Comparison of ENCODE assay signal across 1 cellular context in the genomic region with DNA sequence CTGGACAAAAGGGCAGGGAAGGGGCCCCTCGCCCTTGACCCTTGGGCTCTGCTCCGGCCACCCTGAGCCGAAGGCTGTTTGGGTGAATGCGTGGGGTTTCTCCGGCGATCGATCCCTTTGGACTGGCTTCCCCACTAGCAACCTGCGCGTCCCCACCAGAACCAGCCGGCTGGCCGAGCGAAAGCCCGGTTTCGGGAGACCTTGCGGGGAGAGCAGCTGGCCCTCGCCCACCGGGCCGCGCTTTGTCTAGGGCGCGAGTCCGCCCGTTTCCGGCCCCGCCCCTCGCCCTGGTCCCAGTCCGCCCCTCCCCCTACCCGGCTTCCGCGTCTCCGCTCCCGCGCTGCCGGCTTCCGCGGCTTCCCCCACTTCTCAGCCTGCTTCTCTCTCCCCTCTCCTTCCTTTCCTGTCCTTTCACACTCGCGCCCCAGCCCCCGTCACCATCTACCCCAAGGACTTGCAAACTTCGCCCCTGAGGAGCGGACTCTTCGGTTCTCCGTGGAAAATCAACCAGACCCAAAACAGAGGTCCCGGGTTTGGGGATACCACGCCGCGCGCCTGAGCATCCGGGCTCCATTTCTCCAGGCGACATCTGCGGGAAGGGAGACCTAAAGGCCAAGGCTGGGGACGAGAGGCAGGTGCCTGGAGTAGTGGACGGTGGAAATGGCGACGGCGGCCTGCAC.
TF ChIP-seq lines count a peak whose summit lies in the region.

No MANE protein-coding gene starts in this region.

TF ChIP-seq in GM12878, 131 proteins besides CTCF, POLR2A, EP300 and RAD21:
- TF ChIP-seq SUZ12 (IDR thresholded peaks at IDR 0.05; ENCODE audit: unreplicated experiment): peak; percentile 51
- TF ChIP-seq RCOR1 (conservative IDR thresholded peaks at IDR 0.05; ENCODE audit: low read depth, low read length): no peak
- no peak for TF ChIP-seq FOXK2 (IDR thresholded peaks at IDR 0.05)
